Comparison of ENCODE assay signal across 16 cellular contexts in genomic region chr6:126888727-126889725, GRCh38.
A peak's percentile ranks its signal among the peaks of the same experiment; 100 is the strongest.
DNase-seq lines count a peak whose midpoint lies in the region; ATAC-seq and TF ChIP-seq lines count a peak whose summit lies in the region.
"Had no signal": no experiment of that assay in that cellular context is flagged by ENCODE, and none has a peak within 500 bp of the region (broad histone marks: within the 10 kb centered on the region; RNA-seq: fewer than 3 reads in every experiment).

No MANE protein-coding gene starts in this region.

- peaks cover 17% of the 10 kb centered on the region for H3K4me1 Mint-ChIP-seq in Caco-2 (ENCODE audit: low read depth, unreplicated experiment)
- peaks cover 41% of the 10 kb centered on the region for H3K4me1 Mint-ChIP-seq in endodermal cell
- H3K4me1 Mint-ChIP-seq in activated T-cell treated with anti-CD3 and anti-CD28 coated beads, Interleukin-2, amount 50 U/mL, for 24 hours (ENCODE audit: low read depth), result no peaks in the 10 kb centered on the region
- H3K4me1 Mint-ChIP-seq: GM23338 had no signal

- no peak overlapping the region for H3K23ac ChIP-seq in mesendoderm (ENCODE audit: low read length)

- POLR2A ChIA-PET in Caco-2 (lab: Charles Lee) (no interaction called here), PC-3 (lab: Charles Lee; ENCODE audit: unreplicated experiment) (no interaction called here)

- no peak overlapping the region for H3K56ac ChIP-seq in mesendoderm (ENCODE audit: low read length)

- peak overlapping the region; percentile 77 for H2BK5ac ChIP-seq in mesendoderm (ENCODE audit: low read length)

- no peaks in the 10 kb centered on the region for H3K79me1 ChIP-seq in mesendoderm (ENCODE audit: low read length)

- no peak for ATAC-seq in PC-3
- no peak for ATAC-seq in HG02840 (IDR thresholded peaks at IDR 0.05; ENCODE audit: low FRiP score, unreplicated experiment)
- ATAC-seq: GM23338 had no signal

- BruUV-seq in Caco-2 (replicated peaks; lab: Mats Ljungman, UMichigan) (no TSS peak), PC-3 (replicated peaks; lab: Mats Ljungman, UMichigan) (no TSS peak)

- H2AK5ac ChIP-seq in mesendoderm (ENCODE audit: low read length), result peak overlapping the region; percentile 92

- H2BK15ac ChIP-seq in mesendoderm (replicated peaks; ENCODE audit: low read depth), result no peak overlapping the region

- peak overlapping the region; percentile 8 for H4K5ac ChIP-seq in mesendoderm (ENCODE audit: low read length)

- H3K27me3 Mint-ChIP-seq in Caco-2 (ENCODE audit: insufficient read depth, unreplicated experiment), result no peaks in the 10 kb centered on the region
- H3K27me3 Mint-ChIP-seq in endodermal cell (ENCODE audit: insufficient read depth), result no peaks in the 10 kb centered on the region
- H3K27me3 Mint-ChIP-seq in activated T-cell treated with anti-CD3 and anti-CD28 coated beads, Interleukin-2, amount 50 U/mL, for 24 hours, result no peaks in the 10 kb centered on the region
- H3K27me3 Mint-ChIP-seq: CD4-positive, alpha-beta T cell had no signal

- H3K9me3 Mint-ChIP-seq in Caco-2 (ENCODE audit: unreplicated experiment), result peaks cover 15% of the 10 kb centered on the region
- H3K9me3 Mint-ChIP-seq in endodermal cell, result peaks cover 22% of the 10 kb centered on the region
- no peaks in the 10 kb centered on the region for H3K9me3 Mint-ChIP-seq in activated T-cell treated with anti-CD3 and anti-CD28 coated beads, Interleukin-2, amount 50 U/mL, for 24 hours
- H3K9me3 Mint-ChIP-seq: CD4-positive, alpha-beta T cell; GM23338 had no signal

- no peak overlapping the region for H3K9ac ChIP-seq in PC-3 (ENCODE audit: low read length)
- H3K9ac ChIP-seq in endodermal cell (ENCODE audit: extremely low read depth, low read length, poor library complexity, severe bottlenecking), result no peak overlapping the region
- no peak overlapping the region for H3K9ac ChIP-seq in mesendoderm (ENCODE audit: low read length)

- no peak overlapping the region for H2AFZ ChIP-seq in PC-3 (ENCODE audit: low read length)
- H2AFZ ChIP-seq: GM23338 had no signal

- no peaks in the 10 kb centered on the region for H3K79me2 ChIP-seq in PC-3 (ENCODE audit: low read length)
- H3K79me2 ChIP-seq in mesendoderm (ENCODE audit: control insufficient read depth, insufficient read depth, low read length), result no peaks in the 10 kb centered on the region

- H3K27ac ChIP-seq in PC-3 (ENCODE audit: low read length) (no peak overlapping the region), endodermal cell (ENCODE audit: low read depth, low read length) (no peak overlapping the region), mesendoderm (ENCODE audit: low read depth, low read length) (no peak overlapping the region)
- H3K27ac ChIP-seq: C4-2B, HL-60 had no signal

- peaks cover 20% of the 10 kb centered on the region for H3K4me1 ChIP-seq in Caco-2
- H3K4me1 ChIP-seq in PC-3 (ENCODE audit: insufficient read depth, low read length), result no peaks in the 10 kb centered on the region
- H3K4me1 ChIP-seq in endodermal cell (ENCODE audit: control insufficient read depth, insufficient read depth, low read length), result peaks cover 14% of the 10 kb centered on the region
- peaks cover 1% of the 10 kb centered on the region for H3K4me1 ChIP-seq in mesendoderm (ENCODE audit: control insufficient read depth, low read depth, low read length)

- intact Hi-C loops in Caco-2 (cut with micrococcal nuclease; ENCODE audit: unreplicated experiment), result loop anchor here (2.0 kb wide), 1 partner anchor 54 kb away; no protein-coding TSS in a partner anchor
- intact Hi-C loops in PC-3 (cut with micrococcal nuclease), result no loop called here

- no peak overlapping the region for H4K8ac ChIP-seq in mesendoderm (ENCODE audit: low read depth, low read length)

- H3K18ac ChIP-seq in mesendoderm (ENCODE audit: low read length), result no peak overlapping the region

- TF ChIP-seq CTCF in Caco-2 (IDR thresholded peaks at IDR 0.05; ENCODE audit: insufficient read depth in 1 of 2, low read depth in 1 of 2, low read length in 1 of 2, severe bottlenecking in 1 of 2, unreplicated experiment in 1 of 2), result no peak
- no peak for TF ChIP-seq CTCF in PC-3 (conservative IDR thresholded peaks at IDR 0.05; ENCODE audit: low read depth, low read length)
- no peak for TF ChIP-seq CTCF in endodermal cell (conservative IDR thresholded peaks at IDR 0.05)

- no peaks in the 10 kb centered on the region for H3K27me3 ChIP-seq in Caco-2 (replicated peaks; ENCODE audit: control insufficient read depth, insufficient read depth, low read length)
- H3K27me3 ChIP-seq in PC-3 (ENCODE audit: low read length), result no peaks in the 10 kb centered on the region
- no peaks in the 10 kb centered on the region for H3K27me3 ChIP-seq in endodermal cell (ENCODE audit: control insufficient read depth, insufficient read depth, low read length, poor library complexity, severe bottlenecking)
- H3K27me3 ChIP-seq in mesendoderm (ENCODE audit: insufficient read depth, low read length, poor library complexity), result no peaks in the 10 kb centered on the region

- peak in 1 of 2 experiments; percentile 2 for DNase-seq in Caco-2
- DNase-seq in PC-3, result peak; percentile 2
- DNase-seq in endodermal cell, result no peak
- peak; percentile 89 for DNase-seq in mesendoderm
- no peak for DNase-seq in ureter (ENCODE audit: low spot score)
- DNase-seq in DMS79 treated with DMSO at 0.1 percent for 48 hours (lab: John Stamatoyannopoulos, UW), result no peak
- no peak for DNase-seq in activated T-cell treated with anti-CD3 and anti-CD28 coated beads, Interleukin-2, amount 50 U/mL, for 24 hours
- DNase-seq: AML-193; CD4-positive, alpha-beta T cell; DND-41; EL; HCEC 1CT had no signal

- WGBS in endodermal cell (ENCODE audit: insufficient coverage in 1 of 2, insufficient read length in 1 of 2), 2 experiments, result 68 to 93% methylated on average over 2 to 4 of the region's 5 CpGs
- no CpG with 5 or more reads among the region's 5 CpGs for WGBS in mesendoderm (ENCODE audit: extremely low coverage, insufficient coverage, low lambda C conversion rate)

- CTCF ChIA-PET in Caco-2 (lab: Charles Lee) (interaction anchor here (0.5 kb wide), 1 partner anchor 830 kb away, joined by 3 read pairs; no protein-coding TSS in a partner anchor), PC-3 (lab: Charles Lee) (no interaction called here)

- H3K27ac Mint-ChIP-seq in Caco-2 (ENCODE audit: unreplicated experiment) (peak overlapping the region; percentile 30), endodermal cell (peak overlapping the region; percentile 81)
- H3K27ac Mint-ChIP-seq in activated T-cell treated with anti-CD3 and anti-CD28 coated beads, Interleukin-2, amount 50 U/mL, for 24 hours, result no peak overlapping the region
- H3K27ac Mint-ChIP-seq: CD4-positive, alpha-beta T cell had no signal

- H3K4me3 Mint-ChIP-seq in Caco-2 (ENCODE audit: unreplicated experiment) (no peak overlapping the region), endodermal cell (no peak overlapping the region)
- no peak overlapping the region for H3K4me3 Mint-ChIP-seq in activated T-cell treated with anti-CD3 and anti-CD28 coated beads, Interleukin-2, amount 50 U/mL, for 24 hours
- H3K4me3 Mint-ChIP-seq: CD4-positive, alpha-beta T cell; GM23338 had no signal

- no peaks in the 10 kb centered on the region for H3K9me2 ChIP-seq in PC-3 (replicated peaks; ENCODE audit: low read length)

- H4K20me1 ChIP-seq in PC-3 (ENCODE audit: low read length), result no peaks in the 10 kb centered on the region

- no peaks in the 10 kb centered on the region for H3F3A ChIP-seq in PC-3 (ENCODE audit: low read length, unreplicated experiment)

- H3K36me3 ChIP-seq in Caco-2 (ENCODE audit: control insufficient read depth, insufficient read depth, low read length) (no peaks in the 10 kb centered on the region), PC-3 (ENCODE audit: low read depth, low read length) (no peaks in the 10 kb centered on the region), endodermal cell (ENCODE audit: control insufficient read depth, insufficient read depth, low read length) (no peaks in the 10 kb centered on the region), mesendoderm (ENCODE audit: control insufficient read depth, insufficient read depth, low read length) (no peaks in the 10 kb centered on the region)

- H3K4me3 ChIP-seq in Caco-2 (ENCODE audit: low read depth, low read length), result no peak overlapping the region
- H3K4me3 ChIP-seq in PC-3 (ENCODE audit: low read length), result no peak overlapping the region
- no peak overlapping the region for H3K4me3 ChIP-seq in endodermal cell (ENCODE audit: low read length)
- H3K4me3 ChIP-seq in mesendoderm (ENCODE audit: low read length), result no peak overlapping the region
- H3K4me3 ChIP-seq: GM23338 had no signal

- H3K36me3 Mint-ChIP-seq in Caco-2 (ENCODE audit: insufficient read depth, unreplicated experiment) (no peaks in the 10 kb centered on the region), endodermal cell (ENCODE audit: low read depth) (peaks cover 6% of the 10 kb centered on the region)
- H3K36me3 Mint-ChIP-seq in activated T-cell treated with anti-CD3 and anti-CD28 coated beads, Interleukin-2, amount 50 U/mL, for 24 hours (ENCODE audit: low read depth), result no peaks in the 10 kb centered on the region

- no peak overlapping the region for H2BK120ac ChIP-seq in mesendoderm (ENCODE audit: low read depth, low read length)

- H3K9me3 ChIP-seq in Caco-2 (0 out of 2 replicates have a peak, but pooled peaks cover 4% of the 10 kb centered on the region), PC-3 (ENCODE audit: low read length) (no peaks in the 10 kb centered on the region), endodermal cell (ENCODE audit: control insufficient read depth, low read length) (peaks cover 19% of the 10 kb centered on the region)

- H3K4me2 ChIP-seq in PC-3 (ENCODE audit: low read length) (no peak overlapping the region), mesendoderm (ENCODE audit: low read length) (no peak overlapping the region)
- H3K4me2 ChIP-seq: GM23338 had no signal

- H3K4ac ChIP-seq in mesendoderm (ENCODE audit: low read depth, low read length), result no peak overlapping the region

Comparison
In these comparisons a context has a peak if more than half of its experiments do, and no peak if none do; other contexts are left out.
1. DNase-seq: peak in PC-3 (single experiment) and mesendoderm (single experiment); none in endodermal cell (single experiment), ureter (single experiment), DMS79 treated with DMSO at 0.1 percent for 48 hours (single experiment) and activated T-cell treated with anti-CD3 and anti-CD28 coated beads, Interleukin-2, amount 50 U/mL, for 24 hours (single experiment).